In genomic region chr17:30915833-30916611, GRCh38 we compare ENCODE assay signal across 1 cellular context.
TF ChIP-seq lines count a peak whose summit lies in the region.

No MANE protein-coding gene starts in this region.

TF ChIP-seq in HepG2, 621 proteins besides CTCF, POLR2A, EP300 and RAD21 (continued from another document and continues in another):
- peak; percentile 97 for TF ChIP-seq ZNF609 (CRISPR knock-in tag; IDR thresholded peaks at IDR 0.05; ENCODE audit: borderline replicate concordance)
- TF ChIP-seq TBX2 (CRISPR knock-in tag; IDR thresholded peaks at IDR 0.05; ENCODE audit: borderline replicate concordance) = peak; percentile 50; the same call in 1 of the 2 replicates
- TF ChIP-seq RCOR2 (CRISPR knock-in tag; IDR thresholded peaks at IDR 0.05) = peak; percentile 46
- no peak for TF ChIP-seq ZNF790 (CRISPR knock-in tag; IDR thresholded peaks at IDR 0.05; ENCODE audit: borderline replicate concordance)
- peak; percentile 95 for TF ChIP-seq MIXL1 (CRISPR knock-in tag; IDR thresholded peaks at IDR 0.05)
- TF ChIP-seq ZNF703 (CRISPR knock-in tag; IDR thresholded peaks at IDR 0.05; ENCODE audit: borderline replicate concordance) = 0 out of 2 replicates have a peak, but pooled peaks have one; percentile 65
- no peak for TF ChIP-seq SUZ12 (IDR thresholded peaks at IDR 0.05; ENCODE audit: low read depth, low read length)
- TF ChIP-seq HHEX (CRISPR knock-in tag; IDR thresholded peaks at IDR 0.05) = peak; percentile 99
- no peak for TF ChIP-seq PLSCR1 (CRISPR knock-in tag; IDR thresholded peaks at IDR 0.05; ENCODE audit: borderline replicate concordance)
- TF ChIP-seq TFAP4 (IDR thresholded peaks at IDR 0.05; ENCODE audit: borderline replicate concordance, low read depth) = peak; percentile 92
- 0 out of 2 replicates have a peak, but pooled peaks have one; percentile 75 for TF ChIP-seq NKX3-1 (CRISPR knock-in tag; IDR thresholded peaks at IDR 0.05)
- peak; percentile 72; the same call in 1 of the 2 replicates for TF ChIP-seq GATA4 (IDR thresholded peaks at IDR 0.05; ENCODE audit: borderline replicate concordance, low read depth)
- TF ChIP-seq MED1 (CRISPR knock-in tag; IDR thresholded peaks at IDR 0.05) = peak; percentile 40; the same call in 1 of the 2 replicates
- no peak for TF ChIP-seq ZNF543 (CRISPR knock-in tag; IDR thresholded peaks at IDR 0.05)
- 0 out of 2 replicates have a peak, but pooled peaks have one; percentile 7 for TF ChIP-seq FOSL2 (CRISPR knock-in tag; IDR thresholded peaks at IDR 0.05)
- peak; percentile 25; the same call in 1 of the 2 replicates for TF ChIP-seq ZNF878 (CRISPR knock-in tag; IDR thresholded peaks at IDR 0.05)
- TF ChIP-seq ZBTB34 (CRISPR knock-in tag; IDR thresholded peaks at IDR 0.05) = no peak
- peak; percentile 49; the same call in 1 of the 2 replicates for TF ChIP-seq ZNF317 (CRISPR knock-in tag; IDR thresholded peaks at IDR 0.05)
- no peak for TF ChIP-seq ZNF629 (CRISPR knock-in tag; conservative IDR thresholded peaks at IDR 0.05)
- TF ChIP-seq FOXA1 (IDR thresholded peaks at IDR 0.05) = peak; percentile 84
- TF ChIP-seq FOXA1 (CRISPR knock-in tag; IDR thresholded peaks at IDR 0.05) = peak; percentile 22; the same call in 1 of the 2 replicates
- TF ChIP-seq THAP11 (CRISPR knock-in tag; IDR thresholded peaks at IDR 0.05) = 0 out of 2 replicates have a peak, but pooled peaks have one; percentile 43
- TF ChIP-seq ZBTB25 (CRISPR knock-in tag; IDR thresholded peaks at IDR 0.05) = peak; percentile 36; the same call in 1 of the 2 replicates
- TF ChIP-seq SIN3A (IDR thresholded peaks at IDR 0.05; ENCODE audit: borderline replicate concordance, low read depth, low read length) = no peak
- TF ChIP-seq KAT2B (IDR thresholded peaks at IDR 0.05; ENCODE audit: borderline replicate concordance, low read depth, low read length) = peak; percentile 93
- no peak for TF ChIP-seq SPEN (CRISPR knock-in tag; IDR thresholded peaks at IDR 0.05; ENCODE audit: low read depth)
- TF ChIP-seq NR2F1 (CRISPR knock-in tag; IDR thresholded peaks at IDR 0.05) = peak in 1 of 2 experiments; percentile 68; a peak in 1 of 4 replicates
- peak; percentile 71 for TF ChIP-seq HDAC1 (CRISPR knock-in tag; IDR thresholded peaks at IDR 0.05)
- TF ChIP-seq NFE2L2 (IDR thresholded peaks at IDR 0.05; ENCODE audit: low read length) = no peak
- no peak for TF ChIP-seq ZNF761 (CRISPR knock-in tag; conservative IDR thresholded peaks at IDR 0.05)
- TF ChIP-seq HNF1A (IDR thresholded peaks at IDR 0.05; ENCODE audit: low read depth) = peak; percentile 28; the same call in 1 of the 2 replicates
- no peak for TF ChIP-seq HNF1A (CRISPR knock-in tag; IDR thresholded peaks at IDR 0.05; ENCODE audit: borderline replicate concordance)
- TF ChIP-seq ARID5B (CRISPR knock-in tag; IDR thresholded peaks at IDR 0.05) = peak; percentile 91
- TF ChIP-seq ZNF556 (CRISPR knock-in tag; IDR thresholded peaks at IDR 0.05; ENCODE audit: borderline replicate concordance) = no peak
- TF ChIP-seq ZNF720 (CRISPR knock-in tag; IDR thresholded peaks at IDR 0.05) = no peak
- no peak for TF ChIP-seq HDAC6 (IDR thresholded peaks at IDR 0.05; ENCODE audit: low read depth, low read length)
- TF ChIP-seq ZNF768 (CRISPR knock-in tag; IDR thresholded peaks at IDR 0.05) = no peak
- TF ChIP-seq ZNF276 (CRISPR knock-in tag; IDR thresholded peaks at IDR 0.05; ENCODE audit: low read depth) = no peak
- TF ChIP-seq ZKSCAN1 (IDR thresholded peaks at IDR 0.05; ENCODE audit: low read length) = peak; percentile 98
- TF ChIP-seq SMAD9 (CRISPR knock-in tag; IDR thresholded peaks at IDR 0.05) = no peak
- no peak for TF ChIP-seq NAIF1 (CRISPR knock-in tag; IDR thresholded peaks at IDR 0.05; ENCODE audit: borderline replicate concordance)
- TF ChIP-seq CHCHD3 (CRISPR knock-in tag; IDR thresholded peaks at IDR 0.05) = no peak
- TF ChIP-seq ZMAT3 (CRISPR knock-in tag; conservative IDR thresholded peaks at IDR 0.05) = 0 out of 2 replicates have a peak, but pooled peaks have one; percentile 28
- no peak for TF ChIP-seq NPAS2 (CRISPR knock-in tag; IDR thresholded peaks at IDR 0.05; ENCODE audit: borderline replicate concordance)
- TF ChIP-seq ZFP41 (CRISPR knock-in tag; IDR thresholded peaks at IDR 0.05; ENCODE audit: borderline replicate concordance) = no peak
- TF ChIP-seq AKAP8 (CRISPR knock-in tag; IDR thresholded peaks at IDR 0.05) = no peak
- peak; percentile 72 for TF ChIP-seq NR2F2 (IDR thresholded peaks at IDR 0.05; ENCODE audit: borderline replicate concordance, low read depth)
- TF ChIP-seq JDP2 (CRISPR knock-in tag; IDR thresholded peaks at IDR 0.05; ENCODE audit: borderline replicate concordance) = no peak
